8 cellular contexts compared by ENCODE assay signal in the genomic region with DNA sequence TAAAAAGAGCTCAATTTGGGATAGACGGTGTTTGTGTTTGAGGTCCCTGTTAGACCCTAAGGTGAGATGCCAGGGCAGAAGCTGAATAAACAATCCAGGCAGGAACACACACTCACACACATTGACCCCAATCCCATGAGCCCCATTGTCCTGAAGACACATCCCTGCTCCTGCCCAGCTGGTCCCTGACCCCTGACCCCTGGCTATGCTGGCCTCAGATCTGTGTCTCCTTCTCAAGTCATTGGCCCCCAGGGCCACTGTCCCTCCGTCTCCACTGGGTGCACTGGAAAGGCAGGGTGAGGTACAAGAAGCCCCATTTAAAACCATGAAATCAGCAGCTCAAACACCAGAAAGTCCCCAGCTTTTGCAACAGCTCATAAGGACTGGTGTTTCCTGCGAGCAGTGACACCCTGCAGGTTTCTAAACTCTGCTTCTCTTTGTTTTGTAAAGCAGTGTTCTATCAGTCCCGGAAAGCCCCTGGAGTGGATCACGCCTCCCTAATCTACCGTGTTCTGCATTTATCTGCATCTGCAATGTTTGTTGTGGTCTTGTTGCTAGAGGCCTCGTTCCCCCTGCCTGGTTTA. TPM values are rescaled to one million over a fixed set of nuclear protein-coding genes. Genes with fewer than 3 reads are reported as not detected.
A peak's percentile ranks its signal among the peaks of the same experiment; 100 is the strongest.
DNase-seq lines count a peak whose midpoint lies in the region; ATAC-seq and TF ChIP-seq lines count a peak whose summit lies in the region.

No MANE protein-coding gene starts in this region.

- TF ChIP-seq POLR2A in esophagus squamous epithelium (IDR thresholded peaks at IDR 0.05), result no peak

- H3K36me3 Mint-ChIP-seq in activated CD4-positive, alpha-beta T cell treated with anti-CD3 and anti-CD28 coated beads, Interleukin-2, amount 10 ng/mL, durations not matched to agents 7 days and 5 days (ENCODE audit: low read depth), result no peaks in the 10 kb centered on the region

- no peak overlapping the region for H3K4me3 ChIP-seq in esophagus squamous epithelium

- POLR2A ChIA-PET in activated CD4-positive, alpha-beta T cell treated with anti-CD3 and anti-CD28 coated beads, Interleukin-2, amount 10 ng/mL, durations not matched to agents 7 days and 5 days (lab: Charles Lee), result no interaction called here

- peak overlapping the region; percentile 92 for H3K27ac Mint-ChIP-seq in activated CD4-positive, alpha-beta T cell treated with anti-CD3 and anti-CD28 coated beads, Interleukin-2, amount 10 ng/mL, durations not matched to agents 7 days and 5 days

- WGBS in esophagus squamous epithelium, 2 donors, result 24 to 32% methylated on average over 6 of the region's 7 CpGs

- CTCF ChIA-PET in activated CD4-positive, alpha-beta T cell treated with anti-CD3 and anti-CD28 coated beads, Interleukin-2, amount 10 ng/mL, durations not matched to agents 7 days and 5 days (lab: Charles Lee), result interaction anchor here (1.0 to 3.2 kb wide), 10 partner anchors 11 to 164 kb away, joined by 3 to 18 read pairs (median 4); no protein-coding TSS in a partner anchor

- intact Hi-C loops in esophagus squamous epithelium (cut with DNase I), result no loop called here

- H3K4me1 Mint-ChIP-seq in activated CD4-positive, alpha-beta T cell treated with anti-CD3 and anti-CD28 coated beads, Interleukin-2, amount 10 ng/mL, durations not matched to agents 7 days and 5 days, result peaks cover 23% of the 10 kb centered on the region

- H3K4me3 Mint-ChIP-seq in activated CD4-positive, alpha-beta T cell treated with anti-CD3 and anti-CD28 coated beads, Interleukin-2, amount 10 ng/mL, durations not matched to agents 7 days and 5 days, result no peak overlapping the region

- peaks cover 0 to 40% (median 0%) of the 10 kb centered on the region in 4 donors for H3K27me3 ChIP-seq in esophagus squamous epithelium

- H3K9me3 ChIP-seq in esophagus squamous epithelium, result no peaks in the 10 kb centered on the region

- peak overlapping the region in 3 of 4 donors; percentile 14 to 65 (median 63) for H3K27ac ChIP-seq in esophagus squamous epithelium

- in situ Hi-C loops in GM13977 (cut with MboI; ENCODE audit: low pct_unique_long_range_greater_than_20kb, low sequenced_read_pairs, unreplicated experiment), result loop anchor here (5.0 to 25.0 kb wide), 2 partner anchors 80 to 220 kb away; no protein-coding TSS in a partner anchor

- H3K9me3 Mint-ChIP-seq in activated CD4-positive, alpha-beta T cell treated with anti-CD3 and anti-CD28 coated beads, Interleukin-2, amount 10 ng/mL, durations not matched to agents 7 days and 5 days, result no peaks in the 10 kb centered on the region

- H3K36me3 ChIP-seq in esophagus squamous epithelium, result no peaks in the 10 kb centered on the region

- H3K27me3 Mint-ChIP-seq in activated CD4-positive, alpha-beta T cell treated with anti-CD3 and anti-CD28 coated beads, Interleukin-2, amount 10 ng/mL, durations not matched to agents 7 days and 5 days, result peaks cover 11% of the 10 kb centered on the region

- DNase-seq in GM13977 (ENCODE audit: low spot score), result peak; percentile 89
- peak; percentile 67 for DNase-seq in activated CD4-positive, alpha-beta T cell treated with anti-CD3 and anti-CD28 coated beads, Interleukin-2, amount 10 ng/mL, durations not matched to agents 7 days and 5 days
- DNase-seq in esophagus squamous epithelium (lab: John Stamatoyannopoulos, UW), result no peak
- peak; percentile 19 to 38 for DNase-seq in stimulated activated CD4-positive, alpha-beta T cell treated with anti-CD3 and anti-CD28 coated beads, Interleukin-2, amount 100 ng/mL, for 48 hours
- DNase-seq in T1000 (lab: John Stamatoyannopoulos, UW), result no peak
- DNase-seq in cerebellum (ENCODE audit: low spot score), result no peak
- no peak for DNase-seq in NCI-H526 (lab: John Stamatoyannopoulos, UW)

- ATAC-seq in HG03064 (IDR thresholded peaks at IDR 0.05; ENCODE audit: low read depth, unreplicated experiment), result peak; percentile 61

- TF ChIP-seq CTCF in GM13977 (IDR thresholded peaks at IDR 0.05; ENCODE audit: extremely low read depth, insufficient read depth, missing control alignments) (no peak), esophagus squamous epithelium (IDR thresholded peaks at IDR 0.05) (no peak)

- H3K4me1 ChIP-seq in esophagus squamous epithelium, result peaks cover 0 to 43% (median 0%) of the 10 kb centered on the region in 3 donors

RNA-seq across cellular contexts. Expression of gene ASGR2, which starts 18.0 kb away (rescaled TPM):
- total RNA-seq in activated CD4-positive, alpha-beta T cell treated with anti-CD3 and anti-CD28 coated beads, Interleukin-2, amount 10 ng/mL, durations not matched to agents 7 days and 5 days, result not detected
- total RNA-seq in esophagus squamous epithelium, result under 1 TPM in 2 of 4 donors, not detected in 2; 0.50 to 0.95 TPM
- total RNA-seq in cerebellum, result not detected

RNA-seq across cellular contexts. Expression of gene ASGR1, which starts 46.6 kb away (rescaled TPM):
- under 1 TPM; 0.29 to 0.62 TPM for total RNA-seq in activated CD4-positive, alpha-beta T cell treated with anti-CD3 and anti-CD28 coated beads, Interleukin-2, amount 10 ng/mL, durations not matched to agents 7 days and 5 days
- 1 to 10 TPM in 1 of 4 donors, under 1 TPM in 2, not detected in 1; 0.42 to 1.1 (median 0.97) TPM for total RNA-seq in esophagus squamous epithelium
- total RNA-seq in cerebellum, result 11.2 TPM

RNA-seq across cellular contexts. Expression of gene CLEC10A, which starts 52.6 kb away (rescaled TPM):
- total RNA-seq in activated CD4-positive, alpha-beta T cell treated with anti-CD3 and anti-CD28 coated beads, Interleukin-2, amount 10 ng/mL, durations not matched to agents 7 days and 5 days, result not detected
- 10 to 100 TPM in 1 of 4 donors, 1 to 10 TPM in 1, under 1 TPM in 2; 0.40 to 10.6 (median 4.0) TPM for total RNA-seq in esophagus squamous epithelium
- total RNA-seq in cerebellum, result not detected

Comparison
In these comparisons a context has a peak if more than half of its experiments do, and no peak if none do; other contexts are left out.
1. DNase-seq: peak in GM13977 (single experiment), activated CD4-positive, alpha-beta T cell treated with anti-CD3 and anti-CD28 coated beads, Interleukin-2, amount 10 ng/mL, durations not matched to agents 7 days and 5 days (single experiment) and stimulated activated CD4-positive, alpha-beta T cell treated with anti-CD3 and anti-CD28 coated beads, Interleukin-2, amount 100 ng/mL, for 48 hours (2 of 2); none in esophagus squamous epithelium (single experiment), T1000 (single experiment), cerebellum (single experiment) and NCI-H526 (0 of 2).